ENCODE assay signal across 10 cellular contexts in genomic region chr20:38723982-38724602, GRCh38. TPM values are rescaled to one million over a fixed set of nuclear protein-coding genes. Genes with fewer than 3 reads are reported as not detected.
DNase-seq lines count a peak whose midpoint lies in the region; ATAC-seq and TF ChIP-seq lines count a peak whose summit lies in the region.
"Had no signal": no experiment of that assay in that cellular context is flagged by ENCODE, and none has a peak within 500 bp of the region (broad histone marks: within the 10 kb centered on the region; RNA-seq: fewer than 3 reads in every experiment).

Gene SLC32A1 (plus strand): TSS chr20:38724486. CDS start chr20:38724725, 239 bp downstream.

- H3K9me3 Mint-ChIP-seq in activated T-cell treated with anti-CD3 and anti-CD28 coated beads, Interleukin-2, amount 50 U/mL, for 24 hours: no peaks in the 10 kb centered on the region

- WGBS in right cardiac atrium: 1% methylated on average over 58 of the region's 58 CpGs

- no peaks in the 10 kb centered on the region for H3K36me3 Mint-ChIP-seq in activated T-cell treated with anti-CD3 and anti-CD28 coated beads, Interleukin-2, amount 50 U/mL, for 24 hours (ENCODE audit: low read depth)

- CTCF ChIA-PET in A673 (lab: Charles Lee): no interaction called here

- no peak for TF ChIP-seq CTCF in A673 (conservative IDR thresholded peaks at IDR 0.05; ENCODE audit: low read depth, low read length)

- H3K4me3 Mint-ChIP-seq in activated T-cell treated with anti-CD3 and anti-CD28 coated beads, Interleukin-2, amount 50 U/mL, for 24 hours: no peak within 1 kb of the TSS

- ATAC-seq in right cardiac atrium: no peak
- ATAC-seq in HG03175 (IDR thresholded peaks at IDR 0.05; ENCODE audit: unreplicated experiment): no peak

- BruUV-seq in A673 (replicated peaks; lab: Mats Ljungman, UMichigan): no TSS peak

- POLR2A ChIA-PET in A673 (lab: Charles Lee; ENCODE audit: low non-redundant PET): interaction anchor here (0.9 kb wide), 1 partner anchor 202 kb away, joined by 3 read pairs; the partner anchor contains the start of gene FAM83D

- intact Hi-C loops in A673 (cut with micrococcal nuclease; ENCODE audit: unreplicated experiment): no loop called here
- intact Hi-C loops in posterior vena cava (cut with DNase I): no loop called here
- intact Hi-C loops in right cardiac atrium (cut with DNase I): no loop called here

- H3K4me1 ChIP-seq in A673 (ENCODE audit: insufficient read depth, low read length, poor library complexity, severe bottlenecking) (no peaks in the 10 kb centered on the region), ES-I3 (ENCODE audit: insufficient read depth, low read length) (peaks cover 3% of the 10 kb centered on the region; the same call in 1 of the 2 replicates), iPS-18a (ENCODE audit: control insufficient read depth, low read depth, low read length) (peaks cover 24% of the 10 kb centered on the region), right cardiac atrium (ENCODE audit: control insufficient read depth, insufficient read depth, low read length) (no peaks in the 10 kb centered on the region)

- H3K27ac ChIP-seq in A673 (ENCODE audit: low read depth, low read length, poor library complexity, severe bottlenecking) (no peak within 1 kb of the TSS), iPS-18a (ENCODE audit: low read length) (no peak within 1 kb of the TSS), right cardiac atrium (ENCODE audit: low read length) (no peak within 1 kb of the TSS)

- H3K4me3 ChIP-seq in A673 (ENCODE audit: low read depth, low read length, poor library complexity, severe bottlenecking): peak within 1 kb of the TSS; percentile 17
- peak within 1 kb of the TSS; percentile 36 for H3K4me3 ChIP-seq in iPS-18a (ENCODE audit: low read length)
- H3K4me3 ChIP-seq in right cardiac atrium (ENCODE audit: low read length): no peak within 1 kb of the TSS

- DNase-seq in A673 (ENCODE audit: low spot score) (no peak), posterior vena cava (ENCODE audit: low spot score) (no peak), SIG-M5 (lab: John Stamatoyannopoulos, UW) (no peak), right cardiac atrium (no peak)
- peak; percentile 42 for DNase-seq in activated T-cell treated with anti-CD3 and anti-CD28 coated beads, Interleukin-2, amount 50 U/mL, for 24 hours
- DNase-seq: activated effector memory CD4-positive, alpha-beta T cell treated with Interleukin-2 at 50 U/mL for 16 hours; GF-D8 had no signal

- H3K4me1 Mint-ChIP-seq in activated T-cell treated with anti-CD3 and anti-CD28 coated beads, Interleukin-2, amount 50 U/mL, for 24 hours (ENCODE audit: low read depth): peaks cover 46% of the 10 kb centered on the region

- H3K27me3 Mint-ChIP-seq in activated T-cell treated with anti-CD3 and anti-CD28 coated beads, Interleukin-2, amount 50 U/mL, for 24 hours: peaks cover 92% of the 10 kb centered on the region

- H3K27me3 ChIP-seq in A673 (replicated peaks; ENCODE audit: insufficient read depth, low read depth, low read length, poor library complexity) (peaks cover 100% of the 10 kb centered on the region), iPS-18a (ENCODE audit: control insufficient read depth, insufficient read depth, low read length) (peaks cover 100% of the 10 kb centered on the region), right cardiac atrium (ENCODE audit: control insufficient read depth, insufficient read depth) (no peaks in the 10 kb centered on the region)

- H3K36me3 ChIP-seq in A673 (ENCODE audit: insufficient read depth, low read length, poor library complexity, severe bottlenecking): no peaks in the 10 kb centered on the region
- H3K36me3 ChIP-seq in ES-I3 (ENCODE audit: insufficient read depth, low read length): no peaks in the 10 kb centered on the region
- no peaks in the 10 kb centered on the region for H3K36me3 ChIP-seq in iPS-18a (ENCODE audit: control insufficient read depth, low read depth, low read length)

- H3K9me3 ChIP-seq in A673 (ENCODE audit: low read depth, low read length, poor library complexity, severe bottlenecking): no peaks in the 10 kb centered on the region
- no peaks in the 10 kb centered on the region for H3K9me3 ChIP-seq in ES-I3 (ENCODE audit: control insufficient read depth, insufficient read depth, low read length)
- peaks cover 2% of the 10 kb centered on the region for H3K9me3 ChIP-seq in iPS-18a (ENCODE audit: control insufficient read depth, low read depth, low read length)
- H3K9me3 ChIP-seq in right cardiac atrium (ENCODE audit: control insufficient read depth, low read length): no peaks in the 10 kb centered on the region

- H3K27ac Mint-ChIP-seq in activated T-cell treated with anti-CD3 and anti-CD28 coated beads, Interleukin-2, amount 50 U/mL, for 24 hours: no peak within 1 kb of the TSS

- H3K9ac ChIP-seq in ES-I3 (ENCODE audit: low read depth, low read length): peak within 1 kb of the TSS; percentile 44; the same call in 1 of the 2 replicates
- H3K9ac ChIP-seq in iPS-18a (ENCODE audit: low read length): no peak within 1 kb of the TSS

RNA-seq across cellular contexts. Expression of gene SLC32A1, which starts in this region (rescaled TPM):
- total RNA-seq in A673 (2021): not detected in 2 replicates
- not detected for total RNA-seq in posterior vena cava
- not detected for total RNA-seq in right cardiac atrium
- polyA plus RNA-seq in right cardiac atrium: not detected
